In genomic region chr17:71727292-71727691, GRCh38 we compare ENCODE assay signal across 10 cellular contexts.
"Had no signal": no experiment of that assay in that cellular context is flagged by ENCODE, and none has a peak within 500 bp of the region (broad histone marks: within the 10 kb centered on the region; RNA-seq: fewer than 3 reads in every experiment).

No MANE protein-coding gene starts in this region.

- FAIRE-seq: H1, H54 had no signal

- DNase-seq: GM23248, GOT3, H7, H9, HCEC 1CT had no signal

- H3K27ac ChIP-seq: GM23248 had no signal

- H3K36me3 ChIP-seq: HAP-1 had no signal

- H3K4me1 ChIP-seq: HAP-1 had no signal

- H3K9ac ChIP-seq: GM23248 had no signal

- H3K4me3 Mint-ChIP-seq: GM23338, H9 had no signal

- H3K4me3 ChIP-seq: GM23248, GM23338, HAP-1 had no signal

- H3K4me1 Mint-ChIP-seq: GM23338, H9 had no signal

- H3K27ac Mint-ChIP-seq: GM23338, H9 had no signal

- H3K4me2 ChIP-seq: GM23338 had no signal

- ATAC-seq: GM23338, HCT116 had no signal

- H2AFZ ChIP-seq: GM23248, GM23338 had no signal
